In genomic region chr10:69065406-69066361, GRCh38 we compare ENCODE assay signal across 9 cellular contexts. TPM values are rescaled to one million over a fixed set of nuclear protein-coding genes. Genes with fewer than 3 reads are reported as not detected.
DNase-seq lines count a peak whose midpoint lies in the region; ATAC-seq and TF ChIP-seq lines count a peak whose summit lies in the region.
"Had no signal": no experiment of that assay in that cellular context is flagged by ENCODE, and none has a peak within 500 bp of the region (broad histone marks: within the 10 kb centered on the region; RNA-seq: fewer than 3 reads in every experiment).

No MANE protein-coding gene starts in this region.

- H3K4me1 ChIP-seq in RWPE2 (ENCODE audit: insufficient read depth, poor library complexity, severe bottlenecking) (peaks cover 34% of the 10 kb centered on the region), suprapubic skin (peaks cover 27% of the 10 kb centered on the region)

- H3K36me3 Mint-ChIP-seq in stimulated activated memory B cell treated with anti-CD40 and anti-IgM and Interleukin-4, amounts not matched to agents 10 μg/mL and 1 μg/mL and 100 μg/mL, for 72 hours: no peaks in the 10 kb centered on the region

- no peak for TF ChIP-seq EP300 in suprapubic skin (IDR thresholded peaks at IDR 0.05)

- no peaks in the 10 kb centered on the region for H3K36me3 ChIP-seq in RWPE2 (ENCODE audit: low read depth)
- no peaks in the 10 kb centered on the region for H3K36me3 ChIP-seq in suprapubic skin

- H3K4me3 ChIP-seq in RWPE2 (ENCODE audit: severe bottlenecking) (no peak overlapping the region), suprapubic skin (no peak overlapping the region)

- no peaks in the 10 kb centered on the region for H3K27me3 ChIP-seq in RWPE2 (ENCODE audit: insufficient read depth, poor library complexity, severe bottlenecking)
- H3K27me3 ChIP-seq in suprapubic skin: no peaks in the 10 kb centered on the region

- H3K27me3 Mint-ChIP-seq in stimulated activated memory B cell treated with anti-CD40 and anti-IgM and Interleukin-4, amounts not matched to agents 10 μg/mL and 1 μg/mL and 100 μg/mL, for 72 hours: no peaks in the 10 kb centered on the region

- WGBS in suprapubic skin: 45% methylated on average over 8 of the region's 8 CpGs

- no peak for DNase-seq in RWPE2 (ENCODE audit: low spot score)
- DNase-seq in fibroblast of peridontal ligament (ENCODE audit: extremely low read depth): peak; percentile 89
- DNase-seq in NCI-H526 treated with DMSO at 0.1 percent for 48 hours (lab: John Stamatoyannopoulos, UW): no peak
- no peak for DNase-seq in NCI-H1105 treated with DMSO at 0.1 percent for 48 hours (lab: John Stamatoyannopoulos, UW)
- no peak for DNase-seq in suprapubic skin (ENCODE audit: low spot score in 2 of 2)

- peak overlapping the region; percentile 5 for H3K27ac ChIP-seq in RWPE2 (ENCODE audit: poor library complexity, severe bottlenecking)
- H3K27ac ChIP-seq in suprapubic skin: no peak overlapping the region

- H3K9me3 ChIP-seq in RWPE2 (ENCODE audit: severe bottlenecking) (no peaks in the 10 kb centered on the region), suprapubic skin (no peaks in the 10 kb centered on the region)

- ATAC-seq in GM18867 (IDR thresholded peaks at IDR 0.05; ENCODE audit: unreplicated experiment): peak; percentile 37
- ATAC-seq in HG02840 (IDR thresholded peaks at IDR 0.05; ENCODE audit: low FRiP score, unreplicated experiment): peak; percentile 52
- ATAC-seq in RWPE2 (ENCODE audit: low read depth): no peak
- peak; percentile 84 for ATAC-seq in stimulated activated memory B cell treated with anti-CD40 and anti-IgM and Interleukin-4, amounts not matched to agents 10 μg/mL and 1 μg/mL and 100 μg/mL, for 72 hours

- no peaks in the 10 kb centered on the region for H3K9me3 Mint-ChIP-seq in stimulated activated memory B cell treated with anti-CD40 and anti-IgM and Interleukin-4, amounts not matched to agents 10 μg/mL and 1 μg/mL and 100 μg/mL, for 72 hours
- H3K9me3 Mint-ChIP-seq: neural crest cell had no signal

- peak overlapping the region; percentile 42 for H3K4me3 Mint-ChIP-seq in stimulated activated memory B cell treated with anti-CD40 and anti-IgM and Interleukin-4, amounts not matched to agents 10 μg/mL and 1 μg/mL and 100 μg/mL, for 72 hours
- H3K4me3 Mint-ChIP-seq: neural crest cell had no signal

- H3K27ac Mint-ChIP-seq in stimulated activated memory B cell treated with anti-CD40 and anti-IgM and Interleukin-4, amounts not matched to agents 10 μg/mL and 1 μg/mL and 100 μg/mL, for 72 hours: peak overlapping the region; percentile 84

- TF ChIP-seq CTCF in RWPE2 (IDR thresholded peaks at IDR 0.05; ENCODE audit: poor library complexity, severe bottlenecking): no peak
- no peak for TF ChIP-seq CTCF in suprapubic skin (IDR thresholded peaks at IDR 0.05)

- TF ChIP-seq POLR2A in suprapubic skin (IDR thresholded peaks at IDR 0.05): no peak

- peaks cover 35% of the 10 kb centered on the region for H3K4me1 Mint-ChIP-seq in stimulated activated memory B cell treated with anti-CD40 and anti-IgM and Interleukin-4, amounts not matched to agents 10 μg/mL and 1 μg/mL and 100 μg/mL, for 72 hours
- H3K4me1 Mint-ChIP-seq: neural crest cell had no signal

RNA-seq across cellular contexts. Expression of gene SRGN, which starts 22.2 kb away (rescaled TPM):
- 10 to 100 TPM; 17.2 to 24.9 (median 21.2) TPM for total RNA-seq in suprapubic skin
- total RNA-seq: neural crest cell had no signal

RNA-seq across cellular contexts. Expression of gene VPS26A, which starts 58.3 kb away (rescaled TPM):
- total RNA-seq in suprapubic skin: 10 to 100 TPM; 29.9 to 33.4 (median 32.1) TPM
